ENCODE assay signal across 1 cellular context in genomic region chr16:8943001-8943763, GRCh38.
TF ChIP-seq lines count a peak whose summit lies in the region.

No MANE protein-coding gene starts in this region.

TF ChIP-seq in GM23338, 12 proteins besides CTCF, POLR2A, EP300 and RAD21 (continued from another document):
- TF ChIP-seq ZNF462 (CRISPR knock-in tag; IDR thresholded peaks at IDR 0.05) (no peak), REST (IDR thresholded peaks at IDR 0.05; ENCODE audit: unreplicated experiment) (no peak), CREB1 (CRISPR knock-in tag; IDR thresholded peaks at IDR 0.05; ENCODE audit: low read depth) (no peak), JUNB (IDR thresholded peaks at IDR 0.05; ENCODE audit: unreplicated experiment) (no peak), ZNF331 (CRISPR knock-in tag; IDR thresholded peaks at IDR 0.05; ENCODE audit: low read depth) (no peak), ETS1 (IDR thresholded peaks at IDR 0.05) (no peak), POLR2AphosphoS5 (IDR thresholded peaks at IDR 0.05; ENCODE audit: low read depth) (no peak)
